ENCODE assay signal across 8 cellular contexts in genomic region chr13:44989071-44989889, GRCh38. TPM values are rescaled to one million over a fixed set of nuclear protein-coding genes. Genes with fewer than 3 reads are reported as not detected.
A peak's percentile ranks its signal among the peaks of the same experiment; 100 is the strongest.
DNase-seq lines count a peak whose midpoint lies in the region; ATAC-seq, FAIRE-seq and TF ChIP-seq lines count a peak whose summit lies in the region.

GPALPP1 (plus strand) TSS chr13:44989538; CDS start chr13:44989655, 117 bp downstream.
NUFIP1 (minus strand) TSS chr13:44989471; CDS start chr13:44989436, 35 bp downstream.

- no peak for TF ChIP-seq RAD21 in HepG2 (CRISPR knock-in tag; IDR thresholded peaks at IDR 0.05)

- peak within 1 kb of the TSS; percentile 91 for H3K9ac ChIP-seq in HepG2 (ENCODE audit: insufficient read depth, low read depth, low read length)

- in situ Hi-C loops in HepG2 (cut with HindIII; ENCODE audit: extremely low pct_ligation_motif_present, low pct_unique_long_range_greater_than_20kb), result no loop called here

- peaks cover 74% of the 10 kb centered on the region for H3K79me2 ChIP-seq in HepG2 (ENCODE audit: insufficient read depth, low read length)

- peak within 1 kb of the TSS; percentile 87 to 94 (median 94) for H3K4me3 ChIP-seq in HepG2 (replicated peaks in 1 of 3; ENCODE audit: insufficient read depth in 1 of 3, low read depth in 2 of 3, low read length in 3 of 3)

- H3K4me2 ChIP-seq in HepG2 (ENCODE audit: low read depth, low read length), result peak within 1 kb of the TSS; percentile 85

- CTCF ChIA-PET in HepG2 (lab: Yijun Ruan, JAX; ENCODE audit: low intra/inter-chr PET ratio, low total read pairs), result no interaction called here

- H3K27me3 ChIP-seq in HepG2 (ENCODE audit: control insufficient read depth in 1 of 2, insufficient read depth in 2 of 2, low read length in 2 of 2), result peaks cover 0 to 2% of the 10 kb centered on the region in 2 experiments; a peak in 1 of 5 replicates

- peak within 1 kb of the TSS; percentile 20 for H2AFZ ChIP-seq in HepG2 (ENCODE audit: low read length)

- WGBS in HepG2 (ENCODE audit: low lambda C conversion rate), result 0% methylated on average over 18 of the region's 66 CpGs

- TF ChIP-seq CTCF in HepG2 (CRISPR knock-in tag; IDR thresholded peaks at IDR 0.05), result 0 out of 2 replicates have a peak, but pooled peaks have one; percentile 12

- H3K4me1 ChIP-seq in HepG2 (ENCODE audit: insufficient read depth, low read length), result peaks cover 26% of the 10 kb centered on the region

- no peak for TF ChIP-seq EP300 in HepG2 (IDR thresholded peaks at IDR 0.05; ENCODE audit: low read depth in 2 of 2, low read length in 2 of 2)
- no peak for TF ChIP-seq EP300 in HepG2 (CRISPR knock-in tag; IDR thresholded peaks at IDR 0.05; ENCODE audit: borderline replicate concordance)

- TF ChIP-seq POLR2A in HepG2 (IDR thresholded peaks at IDR 0.05; ENCODE audit: insufficient read depth in 1 of 2, low read depth in 2 of 2, low read length in 2 of 2), result peak; percentile 81 to 96

- DNase-seq in C1 segment of cervical spinal cord (lab: John Stamatoyannopoulos, UW), result peak; percentile 59 to 93 (median 90)
- peak; percentile 91 for DNase-seq in NCI-H69 (lab: John Stamatoyannopoulos, UW)
- peak; percentile 89 to 93 for DNase-seq in activated CD4-positive, alpha-beta T cell treated with anti-CD3 and anti-CD28 coated beads, Interleukin-2, amount 50 U/mL, for 24 hours (ENCODE audit: low read depth in 1 of 2, low spot score in 1 of 2)
- peak; percentile 93 to 97 for DNase-seq in dermis microvascular lymphatic vessel endothelial cell (ENCODE audit: low read depth in 2 of 2)
- peak; percentile 93 for DNase-seq in HepG2 (ENCODE audit: low spot score)
- peak; percentile 89 for DNase-seq in stimulated activated CD4-positive, alpha-beta T cell treated with anti-CD3 and anti-CD28 coated beads, Interleukin-2, amount 100 ng/mL, for 48 hours

- H3K27ac ChIP-seq in HepG2 (ENCODE audit: extremely low read length, insufficient read depth, low read length), result peak within 1 kb of the TSS; percentile 92

- POLR2A ChIA-PET in HepG2 (lab: Yijun Ruan, JAX), result no interaction called here

- BruUV-seq in HepG2 (replicated peaks; lab: Mats Ljungman, UMichigan), result no TSS peak

- no peaks in the 10 kb centered on the region for H4K20me1 ChIP-seq in HepG2 (ENCODE audit: insufficient read depth, low read length)

- peaks cover 0 to 9% of the 10 kb centered on the region in 2 experiments; a peak in 3 of 5 replicates for H3K36me3 ChIP-seq in HepG2 (replicated peaks in 1 of 2; ENCODE audit: control insufficient read depth in 1 of 2, insufficient read depth in 2 of 2, low read length in 2 of 2)

- no peaks in the 10 kb centered on the region for H3K9me3 ChIP-seq in HepG2 (ENCODE audit: low read length)

- ATAC-seq in GM19328 (IDR thresholded peaks at IDR 0.05; ENCODE audit: unreplicated experiment) (peak; percentile 98), HG03469 (IDR thresholded peaks at IDR 0.05; ENCODE audit: unreplicated experiment) (peak; percentile 71), HepG2 (peak; percentile 98)

- FAIRE-seq in HepG2 (lab: Jason Lieb, UNC), result peak; percentile 98

- intact Hi-C loops in HepG2 (cut with micrococcal nuclease; ENCODE audit: unreplicated experiment), result loop anchor here (5.0 kb wide), 1 partner anchor 72 kb away; no protein-coding TSS in a partner anchor

TF ChIP-seq in HepG2, 621 proteins besides CTCF, POLR2A, EP300 and RAD21 (continues in another document):
- TF ChIP-seq KLF11 (CRISPR knock-in tag; IDR thresholded peaks at IDR 0.05), result no peak
- TF ChIP-seq EEA1 (CRISPR knock-in tag; IDR thresholded peaks at IDR 0.05; ENCODE audit: borderline replicate concordance), result 0 out of 2 replicates have a peak, but pooled peaks have one; percentile 40
- TF ChIP-seq ZNF609 (CRISPR knock-in tag; IDR thresholded peaks at IDR 0.05; ENCODE audit: borderline replicate concordance), result peak; percentile 41; the same call in 1 of the 2 replicates
- peak; percentile 94 for TF ChIP-seq ZMYM4 (CRISPR knock-in tag; IDR thresholded peaks at IDR 0.05)

RNA-seq across cellular contexts. Expression of gene GPALPP1, which starts in this region (rescaled TPM):
- total RNA-seq in dermis microvascular lymphatic vessel endothelial cell (16.1 and 19.6 TPM in 2 replicates), HepG2 (2016; rRNA removed; fragmentation: Illumina TruSeq; extraction: Trizol) (23.1 and 34.2 TPM in 2 replicates)
- 8.3 and 11.5 TPM in 2 replicates for total RNA-seq in HepG2 (2016; cell fraction: cytosol; rRNA removed; fragmentation: Illumina TruSeq; extraction: Trizol; ENCODE audit: low read depth)
- 23.6 and 33.9 TPM in 2 replicates for total RNA-seq in HepG2 (2016; cell fraction: insoluble cytoplasmic fraction; rRNA removed; fragmentation: Illumina TruSeq; extraction: Trizol)
- total RNA-seq in HepG2 (2016; cell fraction: membrane; rRNA removed; fragmentation: Illumina TruSeq; extraction: Trizol), result 8.1 and 10.4 TPM in 2 replicates
- 18.5 and 21.7 TPM in 2 replicates for total RNA-seq in HepG2 (2016; cell fraction: nucleus; rRNA removed; fragmentation: Illumina TruSeq; extraction: Trizol)
- polyA plus RNA-seq in HepG2 (2011; rRNA removed), result 12.1 and 13.8 TPM in 2 replicates
- polyA plus RNA-seq in HepG2 (2011; cell fraction: cytosol; rRNA removed), result 4.9 and 6.4 TPM in 2 replicates
- polyA plus RNA-seq in HepG2 (2011; cell fraction: nucleus; rRNA removed), result 16.6 and 17.5 TPM in 2 replicates
- polyA plus RNA-seq in HepG2 (2012), result 13.0 and 15.0 TPM in 2 replicates
- polyA plus RNA-seq in HepG2 (2016; cell fraction: cytosol; fragmentation: Illumina TruSeq; extraction: Trizol; ENCODE audit: low read depth), result 1.3 and 2.6 TPM in 2 replicates
- polyA plus RNA-seq in HepG2 (2016; cell fraction: insoluble cytoplasmic fraction; fragmentation: Illumina TruSeq; extraction: Trizol; ENCODE audit: low read depth), result 26.5 and 26.8 TPM in 2 replicates
- polyA plus RNA-seq in HepG2 (2016; cell fraction: membrane; fragmentation: Illumina TruSeq; extraction: Trizol; ENCODE audit: low read depth), result 3.3 and 3.6 TPM in 2 replicates
- polyA plus RNA-seq in HepG2 (2016; cell fraction: nucleus; fragmentation: Illumina TruSeq; extraction: Trizol; ENCODE audit: insufficient read depth, low read depth), result 19.7 and 23.2 TPM in 2 replicates
- polyA minus RNA-seq in HepG2 (2011; rRNA and poly(A)+ RNA removed; ENCODE audit: low replicate concordance), result 13.5 and 19.1 TPM in 2 replicates
- polyA minus RNA-seq in HepG2 (2011; cell fraction: cytosol; rRNA and poly(A)+ RNA removed), result 10.3 and 11.6 TPM in 2 replicates
- polyA minus RNA-seq in HepG2 (2011; cell fraction: nucleus; rRNA and poly(A)+ RNA removed), result 49.1 and 49.7 TPM in 2 replicates

RNA-seq across cellular contexts. Expression of gene NUFIP1, which starts in this region (rescaled TPM):
- 1.4 TPM in 2 replicates for total RNA-seq in dermis microvascular lymphatic vessel endothelial cell
- 10.3 and 12.0 TPM in 2 replicates for total RNA-seq in HepG2 (2016; rRNA removed; fragmentation: Illumina TruSeq; extraction: Trizol)
- 3.4 and 3.8 TPM in 2 replicates for total RNA-seq in HepG2 (2016; cell fraction: cytosol; rRNA removed; fragmentation: Illumina TruSeq; extraction: Trizol; ENCODE audit: low read depth)
- total RNA-seq in HepG2 (2016; cell fraction: insoluble cytoplasmic fraction; rRNA removed; fragmentation: Illumina TruSeq; extraction: Trizol), result 9.8 and 11.4 TPM in 2 replicates
- total RNA-seq in HepG2 (2016; cell fraction: membrane; rRNA removed; fragmentation: Illumina TruSeq; extraction: Trizol), result 5.0 and 5.9 TPM in 2 replicates
- total RNA-seq in HepG2 (2016; cell fraction: nucleus; rRNA removed; fragmentation: Illumina TruSeq; extraction: Trizol), result 7.4 and 8.7 TPM in 2 replicates
- 1.4 and 1.9 TPM in 2 replicates for polyA plus RNA-seq in HepG2 (2011; rRNA removed)
- polyA plus RNA-seq in HepG2 (2011; cell fraction: cytosol; rRNA removed), result 1.5 and 1.7 TPM in 2 replicates
- polyA plus RNA-seq in HepG2 (2011; cell fraction: nucleus; rRNA removed), result 1.9 and 2.8 TPM in 2 replicates
- 5.4 and 7.3 TPM in 2 replicates for polyA plus RNA-seq in HepG2 (2012)
- 1.2 and 1.3 TPM in 2 replicates for polyA plus RNA-seq in HepG2 (2016; cell fraction: cytosol; fragmentation: Illumina TruSeq; extraction: Trizol; ENCODE audit: low read depth)
- 11.9 and 12.5 TPM in 2 replicates for polyA plus RNA-seq in HepG2 (2016; cell fraction: insoluble cytoplasmic fraction; fragmentation: Illumina TruSeq; extraction: Trizol; ENCODE audit: low read depth)
- polyA plus RNA-seq in HepG2 (2016; cell fraction: membrane; fragmentation: Illumina TruSeq; extraction: Trizol; ENCODE audit: low read depth), result 2.1 and 2.5 TPM in 2 replicates
- polyA plus RNA-seq in HepG2 (2016; cell fraction: nucleus; fragmentation: Illumina TruSeq; extraction: Trizol; ENCODE audit: insufficient read depth, low read depth), result 8.4 and 8.6 TPM in 2 replicates
- polyA minus RNA-seq in HepG2 (2011; rRNA and poly(A)+ RNA removed; ENCODE audit: low replicate concordance), result 1.1 and 2.5 TPM in 2 replicates
- 2.8 and 2.9 TPM in 2 replicates for polyA minus RNA-seq in HepG2 (2011; cell fraction: cytosol; rRNA and poly(A)+ RNA removed)
- polyA minus RNA-seq in HepG2 (2011; cell fraction: nucleus; rRNA and poly(A)+ RNA removed), result 4.6 and 5.1 TPM in 2 replicates

Comparison
In these comparisons a context has a peak if more than half of its experiments do, and no peak if none do; other contexts are left out.
1. Peak in every context shown above with its lines: DNase-seq, ATAC-seq, H3K4me3 ChIP-seq and H3K27ac ChIP-seq.